In the genomic region with DNA sequence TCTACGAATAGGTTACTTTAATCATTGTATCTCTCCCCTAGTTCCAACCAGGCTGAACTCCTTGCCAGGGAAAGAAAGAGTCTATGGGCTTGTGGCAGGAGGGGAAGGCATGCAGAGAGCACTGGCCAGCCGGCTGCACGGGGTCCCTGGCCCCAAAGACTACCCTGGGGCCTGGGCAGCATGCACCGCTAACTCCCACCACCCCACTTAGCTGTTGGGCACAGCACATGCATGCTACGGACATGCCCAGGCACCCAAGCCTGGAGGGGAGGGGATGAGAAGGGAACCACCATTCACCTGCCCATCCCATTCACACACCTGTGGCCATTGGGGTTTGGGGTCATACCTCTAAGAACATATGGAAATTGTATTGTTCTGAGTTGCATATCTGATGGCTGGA, we compare ENCODE assay signal across 23 cellular contexts.
"Had no signal": no experiment of that assay in that cellular context is flagged by ENCODE, and none has a peak within 500 bp of the region (broad histone marks: within the 10 kb centered on the region; RNA-seq: fewer than 3 reads in every experiment).

No MANE protein-coding gene starts in this region.

- H3K4me3 Mint-ChIP-seq: dendritic cell treated with granulocyte-macrophage colony-stimulating factor and Interleukin-4, amounts not matched to agents 40 ng/mL and 50 ng/mL, for 4 days; effector memory CD8-positive, alpha-beta T cell; endodermal cell had no signal

- H3K27me3 ChIP-seq: colonic mucosa, esophagus squamous epithelium, gastrocnemius medialis, heart right ventricle, left lung had no signal

- H3K9me3 ChIP-seq: colonic mucosa, esophagus squamous epithelium, gastrocnemius medialis, lower lobe of right lung had no signal

- H3K36me3 ChIP-seq: colonic mucosa, esophagus squamous epithelium, gastrocnemius medialis, heart right ventricle, left lung, lower lobe of right lung had no signal

- H3K27me3 Mint-ChIP-seq: dendritic cell treated with granulocyte-macrophage colony-stimulating factor and Interleukin-4, amounts not matched to agents 40 ng/mL and 50 ng/mL, for 4 days; effector memory CD8-positive, alpha-beta T cell had no signal

- H3K27ac ChIP-seq: colonic mucosa, epithelial cell of prostate, esophagus squamous epithelium, gastrocnemius medialis, heart right ventricle, left lung, lower lobe of right lung had no signal

- H3K4me3 ChIP-seq: colonic mucosa, esophagus squamous epithelium, gastrocnemius medialis, heart right ventricle, left lung, lower lobe of right lung had no signal

- H3K4me1 Mint-ChIP-seq: endodermal cell had no signal

- DNase-seq: colonic mucosa; cortex of kidney; effector CD8-positive, alpha-beta T cell; effector memory CD8-positive, alpha-beta T cell; endodermal cell; erythroblast; esophagus squamous epithelium; foreskin fibroblast; foreskin melanocyte; gastrocnemius medialis; glutamatergic neuron; head of caudate nucleus; heart right ventricle; hippocampal formation; left cardiac atrium; left lung; left ventricle myocardium superior; lower lobe of right lung; mesendoderm; midbrain had no signal

- H3K27ac Mint-ChIP-seq: dendritic cell treated with granulocyte-macrophage colony-stimulating factor and Interleukin-4, amounts not matched to agents 40 ng/mL and 50 ng/mL, for 4 days; effector memory CD8-positive, alpha-beta T cell; endodermal cell had no signal

- ATAC-seq: effector memory CD8-positive, alpha-beta T cell; esophagus mucosa; gastrocnemius medialis; left cardiac atrium; left lung; left ventricle myocardium superior; lower lobe of right lung had no signal

- H3K4me1 ChIP-seq: colonic mucosa, esophagus squamous epithelium, gastrocnemius medialis, heart right ventricle, left lung, lower lobe of right lung had no signal
